15 cellular contexts compared by ENCODE assay signal in the genomic region with DNA sequence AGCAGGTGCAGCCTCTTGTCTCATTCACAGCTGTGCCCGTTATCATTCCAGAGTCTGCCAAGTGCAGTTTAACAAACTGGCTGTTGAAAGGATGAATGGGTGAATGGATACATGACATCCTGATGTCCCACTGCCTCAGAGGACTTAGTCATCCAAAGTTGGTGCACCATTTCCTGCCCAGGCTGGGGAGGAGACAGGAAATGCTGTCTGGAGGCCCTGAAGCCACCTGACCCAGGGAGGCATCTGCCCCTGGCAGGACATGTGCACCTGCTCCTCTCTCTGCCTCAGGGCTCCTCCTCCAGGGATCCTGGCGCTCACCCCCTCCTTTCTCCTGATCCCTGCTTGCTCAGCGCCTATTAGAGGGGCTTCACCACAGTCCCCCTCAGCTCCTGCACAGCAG. TPM values are rescaled to one million over a fixed set of nuclear protein-coding genes. Genes with fewer than 3 reads are reported as not detected.
DNase-seq lines count a peak whose midpoint lies in the region; ATAC-seq, FAIRE-seq and TF ChIP-seq lines count a peak whose summit lies in the region.
"Had no signal": no experiment of that assay in that cellular context is flagged by ENCODE, and none has a peak within 500 bp of the region (broad histone marks: within the 10 kb centered on the region; RNA-seq: fewer than 3 reads in every experiment).

No MANE protein-coding gene starts in this region.

- H3K9me3 Mint-ChIP-seq in activated CD4-positive, alpha-beta T cell treated with anti-CD3 and anti-CD28 coated beads, Interleukin-2, amount 10 ng/mL, durations not matched to agents 24 days and 14 days: no peaks in the 10 kb centered on the region

- H3K9ac ChIP-seq in PC-3 (ENCODE audit: low read length): no peak overlapping the region

- POLR2A ChIA-PET in PC-3 (lab: Charles Lee; ENCODE audit: unreplicated experiment): no interaction called here

- no peaks in the 10 kb centered on the region for H4K20me1 ChIP-seq in PC-3 (ENCODE audit: low read length)

- H3K4me1 Mint-ChIP-seq in activated CD4-positive, alpha-beta T cell treated with anti-CD3 and anti-CD28 coated beads, Interleukin-2, amount 10 ng/mL, durations not matched to agents 24 days and 14 days: peaks cover 20% of the 10 kb centered on the region

- H3K36me3 Mint-ChIP-seq in activated CD4-positive, alpha-beta T cell treated with anti-CD3 and anti-CD28 coated beads, Interleukin-2, amount 10 ng/mL, durations not matched to agents 24 days and 14 days (ENCODE audit: low read depth): no peaks in the 10 kb centered on the region

- no peak overlapping the region for H3K27ac ChIP-seq in PC-3 (ENCODE audit: low read length)
- H3K27ac ChIP-seq: ascending aorta, dorsolateral prefrontal cortex had no signal

- no peak overlapping the region for H3K4me3 ChIP-seq in PC-3 (ENCODE audit: low read length)
- H3K4me3 ChIP-seq: ascending aorta, dorsolateral prefrontal cortex had no signal

- peak overlapping the region; percentile 85 for H3K27ac Mint-ChIP-seq in activated CD4-positive, alpha-beta T cell treated with anti-CD3 and anti-CD28 coated beads, Interleukin-2, amount 10 ng/mL, durations not matched to agents 24 days and 14 days

- no peaks in the 10 kb centered on the region for H3F3A ChIP-seq in PC-3 (ENCODE audit: low read length, unreplicated experiment)

- H3K27me3 ChIP-seq in PC-3 (ENCODE audit: low read length): 0 out of 2 replicates have a peak, but pooled peaks cover under 1% of the 10 kb centered on the region
- H3K27me3 ChIP-seq: ascending aorta had no signal

- peaks cover 2% of the 10 kb centered on the region for H3K27me3 Mint-ChIP-seq in activated CD4-positive, alpha-beta T cell treated with anti-CD3 and anti-CD28 coated beads, Interleukin-2, amount 10 ng/mL, durations not matched to agents 24 days and 14 days

- CTCF ChIA-PET in PC-3 (lab: Charles Lee): no interaction called here

- H3K4me2 ChIP-seq in PC-3 (ENCODE audit: low read length): no peak overlapping the region

- no peaks in the 10 kb centered on the region for H3K9me2 ChIP-seq in PC-3 (replicated peaks; ENCODE audit: low read length)

- H2AFZ ChIP-seq in PC-3 (ENCODE audit: low read length): no peak overlapping the region

- no peaks in the 10 kb centered on the region for H3K79me2 ChIP-seq in PC-3 (ENCODE audit: low read length)

- BruUV-seq in PC-3 (replicated peaks; lab: Mats Ljungman, UMichigan): no TSS peak

- no peak for FAIRE-seq in HTR-8/SVneo (lab: Jason Lieb, UNC)

- intact Hi-C loops in activated CD4-positive, alpha-beta T cell treated with anti-CD3 and anti-CD28 coated beads, Interleukin-2, amount 10 ng/mL, durations not matched to agents 24 days and 14 days (cut with micrococcal nuclease): no loop called here
- intact Hi-C loops in PC-3 (cut with micrococcal nuclease): no loop called here

- H3K4me3 Mint-ChIP-seq in activated CD4-positive, alpha-beta T cell treated with anti-CD3 and anti-CD28 coated beads, Interleukin-2, amount 10 ng/mL, durations not matched to agents 24 days and 14 days: peak overlapping the region; percentile 31

- no peaks in the 10 kb centered on the region for H3K9me3 ChIP-seq in PC-3 (ENCODE audit: low read length)
- H3K9me3 ChIP-seq: ascending aorta had no signal

- DNase-seq in activated CD4-positive, alpha-beta T cell treated with anti-CD3 and anti-CD28 coated beads, Interleukin-2, amount 10 ng/mL, durations not matched to agents 24 days and 14 days: peak; percentile 78
- no peak for DNase-seq in activated CD4-positive, alpha-beta T cell treated with anti-CD3 and anti-CD28 coated beads, Interleukin-2, amount 50 U/mL, for 1 hour
- DNase-seq in HTR-8/SVneo (ENCODE audit: insufficient read length, low spot score) (peak; percentile 28), PC-3 (peak; percentile 61), glomerular visceral epithelial cell (ENCODE audit: extremely low spot score) (peak; percentile 27), medulla oblongata (ENCODE audit: extremely low spot score) (no peak), cerebellar cortex (ENCODE audit: low spot score) (no peak)
- DNase-seq: dorsolateral prefrontal cortex; EL; foreskin fibroblast; GOT3; NCI-H1417 treated with DMSO at 0.1 percent for 48 hours; stimulated activated naive CD4-positive, alpha-beta T cell had no signal

- no peaks in the 10 kb centered on the region for H3K36me3 ChIP-seq in PC-3 (ENCODE audit: low read depth, low read length)
- H3K36me3 ChIP-seq: ascending aorta had no signal

- TF ChIP-seq CTCF in PC-3 (conservative IDR thresholded peaks at IDR 0.05; ENCODE audit: low read depth, low read length): no peak

- peak; percentile 34 for ATAC-seq in PC-3
- ATAC-seq in HG03565 (IDR thresholded peaks at IDR 0.05; ENCODE audit: unreplicated experiment): no peak

- peaks cover 13% of the 10 kb centered on the region for H3K4me1 ChIP-seq in PC-3 (ENCODE audit: insufficient read depth, low read length)
- H3K4me1 ChIP-seq: ascending aorta had no signal

RNA-seq across cellular contexts. Expression of gene CD300C, which starts 1.8 kb away (rescaled TPM):
- total RNA-seq in activated CD4-positive, alpha-beta T cell treated with anti-CD3 and anti-CD28 coated beads, Interleukin-2, amount 10 ng/mL, durations not matched to agents 24 days and 14 days: 0.17 and 0.26 TPM in 2 replicates
- not detected in 2 replicates for total RNA-seq in PC-3 (2014; rRNA removed)
- total RNA-seq: ascending aorta had no signal

RNA-seq across cellular contexts. Expression of gene CD300LB, which starts 16.5 kb away (rescaled TPM):
- not detected in 2 replicates for total RNA-seq in activated CD4-positive, alpha-beta T cell treated with anti-CD3 and anti-CD28 coated beads, Interleukin-2, amount 10 ng/mL, durations not matched to agents 24 days and 14 days
- not detected in 2 replicates for total RNA-seq in PC-3 (2014; rRNA removed)
- total RNA-seq: ascending aorta had no signal

RNA-seq across cellular contexts. Expression of gene CD300H, which starts 19.6 kb away (rescaled TPM):
- not detected in 2 replicates for total RNA-seq in activated CD4-positive, alpha-beta T cell treated with anti-CD3 and anti-CD28 coated beads, Interleukin-2, amount 10 ng/mL, durations not matched to agents 24 days and 14 days
- not detected in 2 replicates for total RNA-seq in PC-3 (2014; rRNA removed)
- total RNA-seq: ascending aorta, dorsolateral prefrontal cortex had no signal

RNA-seq across cellular contexts. Expression of gene CD300LD, which starts 44.3 kb away (rescaled TPM):
- total RNA-seq in activated CD4-positive, alpha-beta T cell treated with anti-CD3 and anti-CD28 coated beads, Interleukin-2, amount 10 ng/mL, durations not matched to agents 24 days and 14 days: not detected in 2 replicates
- total RNA-seq in PC-3 (2014; rRNA removed): not detected in 2 replicates
- total RNA-seq: ascending aorta, dorsolateral prefrontal cortex had no signal

Comparison
In these comparisons a context has a peak if more than half of its experiments do, and no peak if none do; other contexts are left out.
1. DNase-seq: peak in activated CD4-positive, alpha-beta T cell treated with anti-CD3 and anti-CD28 coated beads, Interleukin-2, amount 10 ng/mL, durations not matched to agents 24 days and 14 days (single experiment), HTR-8/SVneo (single experiment), PC-3 (single experiment) and glomerular visceral epithelial cell (single experiment); none in activated CD4-positive, alpha-beta T cell treated with anti-CD3 and anti-CD28 coated beads, Interleukin-2, amount 50 U/mL, for 1 hour (single experiment), medulla oblongata (single experiment) and cerebellar cortex (single experiment).